In genomic region chr5:157912621-157913325, GRCh38 we compare ENCODE assay signal across 1 cellular context.
TF ChIP-seq lines count a peak whose summit lies in the region.

No MANE protein-coding gene starts in this region.

TF ChIP-seq in HepG2, 621 proteins besides CTCF, POLR2A, EP300 and RAD21 (continued from another document):
- TF ChIP-seq HINFP (CRISPR knock-in tag; IDR thresholded peaks at IDR 0.05; ENCODE audit: low read depth) (no peak), MTF2 (CRISPR knock-in tag; IDR thresholded peaks at IDR 0.05; ENCODE audit: borderline replicate concordance) (no peak), NCOA5 (CRISPR knock-in tag; IDR thresholded peaks at IDR 0.05) (no peak), ZSCAN22 (CRISPR knock-in tag; IDR thresholded peaks at IDR 0.05) (no peak), KLF6 (CRISPR knock-in tag; IDR thresholded peaks at IDR 0.05) (no peak), ZXDC (CRISPR knock-in tag; IDR thresholded peaks at IDR 0.05) (no peak), ZBTB38 (CRISPR knock-in tag; IDR thresholded peaks at IDR 0.05) (no peak), ZNF564 (CRISPR knock-in tag; IDR thresholded peaks at IDR 0.05) (no peak), ATF1 (CRISPR knock-in tag; IDR thresholded peaks at IDR 0.05) (no peak), TOPORS (CRISPR knock-in tag; IDR thresholded peaks at IDR 0.05) (no peak), ZNF607 (CRISPR knock-in tag; IDR thresholded peaks at IDR 0.05; ENCODE audit: borderline replicate concordance) (no peak)
TF ChIP-seq in HepG2: peak in this region for 0.
